Comparison of ENCODE assay signal across 17 cellular contexts in the genomic region with DNA sequence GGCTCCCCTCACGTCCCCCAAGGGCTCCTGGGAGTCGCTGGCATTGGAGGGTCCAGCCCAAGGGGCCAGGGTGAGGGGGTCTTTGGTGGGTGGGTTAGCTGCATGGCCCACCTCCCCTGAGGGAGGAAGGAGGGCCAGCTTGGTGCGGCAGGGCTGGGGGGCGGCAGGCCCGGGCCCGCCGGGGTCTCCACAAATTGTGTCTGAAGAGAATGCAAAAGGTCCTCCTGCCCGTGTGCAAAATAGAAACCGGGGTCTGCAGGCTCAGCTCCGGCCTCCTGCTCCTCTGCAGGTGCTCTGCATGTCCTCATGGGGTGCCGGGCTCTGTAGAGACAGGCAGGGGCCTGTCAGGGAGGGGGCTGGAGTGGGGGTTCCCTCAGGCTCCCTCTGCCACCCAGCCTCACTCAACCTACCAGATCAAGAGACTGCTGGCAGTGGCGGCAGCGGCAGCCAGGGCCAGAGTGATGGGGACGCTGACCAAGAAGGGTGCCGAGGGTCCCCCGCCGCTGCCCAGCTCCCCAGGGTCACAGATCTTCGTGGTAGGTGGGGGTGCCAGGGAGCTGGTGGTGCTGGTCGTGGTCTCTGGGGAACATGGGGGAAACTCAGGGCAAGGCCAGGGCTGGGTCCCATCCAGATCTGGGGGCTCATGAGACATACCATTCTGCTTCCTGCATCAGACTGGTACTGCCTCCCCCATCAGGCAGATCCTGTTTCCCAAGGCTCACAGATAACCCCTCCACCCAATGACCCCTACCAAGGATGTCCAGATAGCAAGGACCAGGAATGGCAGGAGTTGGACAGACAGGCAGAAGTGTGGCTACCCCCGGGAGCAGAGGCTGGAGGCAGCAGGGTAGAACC. TPM values are rescaled to one million over a fixed set of nuclear protein-coding genes. Genes with fewer than 3 reads are reported as not detected.
"Had no signal": no experiment of that assay in that cellular context is flagged by ENCODE, and none has a peak within 500 bp of the region (broad histone marks: within the 10 kb centered on the region; RNA-seq: fewer than 3 reads in every experiment).

No MANE protein-coding gene starts in this region.

- DNase-seq: activated CD4-positive, alpha-beta T cell treated with anti-CD3 and anti-CD28 coated beads for 4 hours; activated CD8-positive, alpha-beta T cell treated with anti-CD3 and anti-CD28 coated beads for 36 hours; activated naive CD4-positive, alpha-beta T cell treated with Interleukin-2 at 50 U/mL for 16 hours; occipital lobe; stimulated activated CD4-positive, alpha-beta T cell treated with anti-CD3 and anti-CD28 coated beads, Interleukin-1b, Interleukin-23, amount 100 ng/mL, for 48 hours; SW 1271 had no signal

- H3K4me3 ChIP-seq: thoracic aorta had no signal

- H3K9me3 ChIP-seq: thoracic aorta had no signal

- H3K36me3 ChIP-seq: thoracic aorta had no signal

- H3K27ac ChIP-seq: thoracic aorta had no signal

- ATAC-seq: activated CD8-positive, alpha-beta T cell treated with anti-CD3 and anti-CD28 coated beads for 36 hours; left colon; naive thymus-derived CD8-positive, alpha-beta T cell; sciatic nerve; WTC11 had no signal

RNA-seq across cellular contexts. Expression of a gene that starts 29.2 kb away (rescaled TPM):
- total RNA-seq: activated CD8-positive, alpha-beta T cell treated with anti-CD3 and anti-CD28 coated beads for 36 hours; activated T-helper 1 cell treated with anti-CD3 and anti-CD28 coated beads, Interleukin-12 subunit alpha, Interleukin-12 subunit beta, Interleukin-2, Interleukin-4 antibody, amounts not matched to agents 30 ng/mL and 10 ng/mL and 1 ng/mL, durations not matched to agents 14 hours and 24 hours and 36 hours; bronchial epithelial cell; T-helper 2 cell treated with Interferon-gamma antibody and Interleukin-4, amounts not matched to agents 100 ng/mL and 5 ng/mL, for 36 hours; thoracic aorta had no signal

RNA-seq across cellular contexts. Expression of a gene that starts 37.5 kb away (rescaled TPM):
- total RNA-seq: activated CD8-positive, alpha-beta T cell treated with anti-CD3 and anti-CD28 coated beads for 36 hours; activated T-helper 1 cell treated with anti-CD3 and anti-CD28 coated beads, Interleukin-12 subunit alpha, Interleukin-12 subunit beta, Interleukin-2, Interleukin-4 antibody, amounts not matched to agents 30 ng/mL and 10 ng/mL and 1 ng/mL, durations not matched to agents 14 hours and 24 hours and 36 hours; bronchial epithelial cell; dermis microvascular lymphatic vessel endothelial cell; epithelial cell of proximal tubule; naive thymus-derived CD8-positive, alpha-beta T cell; pulmonary artery endothelial cell; T-helper 2 cell treated with Interferon-gamma antibody and Interleukin-4, amounts not matched to agents 100 ng/mL and 5 ng/mL, for 36 hours had no signal
- polyA plus RNA-seq: naive thymus-derived CD8-positive, alpha-beta T cell had no signal
